Comparison of ENCODE assay signal across 16 cellular contexts in the genomic region with DNA sequence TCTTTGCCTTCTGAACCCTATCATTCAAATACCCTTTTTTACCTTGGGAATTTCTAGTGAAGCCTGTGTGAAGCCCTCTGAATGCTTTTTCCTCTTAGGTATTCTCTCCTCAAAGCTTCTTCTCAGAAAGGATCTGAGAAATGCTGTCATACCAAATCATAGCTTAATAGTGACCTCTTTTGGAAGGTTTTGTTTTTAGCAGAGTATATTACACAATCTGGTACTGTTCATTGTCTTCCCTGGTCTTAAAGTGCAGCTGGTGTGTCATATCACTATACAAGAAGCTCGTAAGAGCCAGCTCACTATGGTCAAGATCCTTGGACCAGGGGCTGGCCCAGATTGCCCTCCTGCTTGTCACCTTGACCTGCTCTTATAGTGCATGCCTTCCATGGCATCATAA.
A peak's percentile ranks its signal among the peaks of the same experiment; 100 is the strongest.
DNase-seq lines count a peak whose midpoint lies in the region; ATAC-seq and TF ChIP-seq lines count a peak whose summit lies in the region.
"Had no signal": no experiment of that assay in that cellular context is flagged by ENCODE, and none has a peak within 500 bp of the region (broad histone marks: within the 10 kb centered on the region; RNA-seq: fewer than 3 reads in every experiment).

No MANE protein-coding gene starts in this region.

- ATAC-seq in Right ventricle myocardium superior (ENCODE audit: poor library complexity) (peak; percentile 38), left cardiac atrium (no peak), GM21381 (IDR thresholded peaks at IDR 0.05; ENCODE audit: unreplicated experiment) (no peak), HG03460 (IDR thresholded peaks at IDR 0.05; ENCODE audit: unreplicated experiment) (no peak)
- ATAC-seq: activated T-cell treated with anti-CD3 and anti-CD28 coated beads, Interleukin-2, amount 50 U/mL, for 72 hours; stimulated activated memory B cell treated with anti-CD40 and anti-IgM and Interleukin-4, amounts not matched to agents 10 μg/mL and 1 μg/mL and 100 μg/mL, for 72 hours had no signal

- no peaks in the 10 kb centered on the region for H3K36me3 Mint-ChIP-seq in osteocyte (ENCODE audit: unreplicated experiment)
- H3K36me3 Mint-ChIP-seq: stimulated activated memory B cell treated with anti-CD40 and anti-IgM and Interleukin-4, amounts not matched to agents 10 μg/mL and 1 μg/mL and 100 μg/mL, for 72 hours had no signal

- no peaks in the 10 kb centered on the region for H3K36me3 ChIP-seq in spleen
- H3K36me3 ChIP-seq: BLaER1, SJSA1 had no signal

- no peak for DNase-seq in Right ventricle myocardium superior
- DNase-seq in left cardiac atrium, result no peak
- peak; percentile 6 for DNase-seq in NCI-H460 (ENCODE audit: extremely low read depth, low read depth)
- peak; percentile 15 for DNase-seq in epithelial cell of esophagus (ENCODE audit: low read depth)
- no peak for DNase-seq in spleen
- no peak for DNase-seq in osteocyte (ENCODE audit: extremely low spot score, unreplicated experiment)
- DNase-seq: activated T-cell treated with anti-CD3 and anti-CD28 coated beads, Interleukin-2, amount 50 U/mL, for 72 hours; mesendoderm; NCI-H446 treated with DMSO at 0.1 percent for 48 hours; stimulated activated CD4-positive, alpha-beta T cell treated with anti-CD3 and anti-CD28 coated beads, Interleukin-2, amount 100 ng/mL, for 48 hours had no signal

- TF ChIP-seq CTCF in epithelial cell of esophagus (IDR thresholded peaks at IDR 0.05; ENCODE audit: insufficient read depth, low read depth, low read length, missing control alignments) (no peak), spleen (IDR thresholded peaks at IDR 0.05 in 8 of 11, conservative IDR thresholded peaks at IDR 0.05 in 3 of 11) (no peak), osteocyte (IDR thresholded peaks at IDR 0.05) (no peak)

- H3K4me1 Mint-ChIP-seq in osteocyte (ENCODE audit: unreplicated experiment), result no peaks in the 10 kb centered on the region
- H3K4me1 Mint-ChIP-seq: stimulated activated memory B cell treated with anti-CD40 and anti-IgM and Interleukin-4, amounts not matched to agents 10 μg/mL and 1 μg/mL and 100 μg/mL, for 72 hours had no signal

- H3K4me3 Mint-ChIP-seq in osteocyte (ENCODE audit: unreplicated experiment), result no peak overlapping the region
- H3K4me3 Mint-ChIP-seq: activated T-cell treated with anti-CD3 and anti-CD28 coated beads, Interleukin-2, amount 50 U/mL, for 72 hours; stimulated activated memory B cell treated with anti-CD40 and anti-IgM and Interleukin-4, amounts not matched to agents 10 μg/mL and 1 μg/mL and 100 μg/mL, for 72 hours had no signal

- H3K4me3 ChIP-seq in epithelial cell of esophagus (ENCODE audit: low read length), result no peak overlapping the region
- no peak overlapping the region for H3K4me3 ChIP-seq in spleen
- H3K4me3 ChIP-seq: BLaER1, SJSA1 had no signal

- H3K27ac ChIP-seq in spleen, result no peak overlapping the region
- H3K27ac ChIP-seq: BLaER1, KMS-11, SJSA1 had no signal

- TF ChIP-seq POLR2A in spleen (IDR thresholded peaks at IDR 0.05), result no peak

- H3K9me3 Mint-ChIP-seq in osteocyte (ENCODE audit: unreplicated experiment), result no peaks in the 10 kb centered on the region
- H3K9me3 Mint-ChIP-seq: stimulated activated memory B cell treated with anti-CD40 and anti-IgM and Interleukin-4, amounts not matched to agents 10 μg/mL and 1 μg/mL and 100 μg/mL, for 72 hours had no signal

- no peaks in the 10 kb centered on the region for H3K4me1 ChIP-seq in spleen
- H3K4me1 ChIP-seq: BLaER1, SJSA1 had no signal

- no peak overlapping the region for H3K27ac Mint-ChIP-seq in osteocyte (ENCODE audit: unreplicated experiment)
- H3K27ac Mint-ChIP-seq: activated T-cell treated with anti-CD3 and anti-CD28 coated beads, Interleukin-2, amount 50 U/mL, for 72 hours; stimulated activated memory B cell treated with anti-CD40 and anti-IgM and Interleukin-4, amounts not matched to agents 10 μg/mL and 1 μg/mL and 100 μg/mL, for 72 hours had no signal

- no peaks in the 10 kb centered on the region for H3K27me3 ChIP-seq in spleen (replicated peaks in 1 of 7)
- H3K27me3 ChIP-seq: BLaER1, SJSA1 had no signal

- peaks cover 0 to 4% (median 0%) of the 10 kb centered on the region in 8 donors for H3K9me3 ChIP-seq in spleen
- H3K9me3 ChIP-seq: BLaER1, SJSA1 had no signal

- WGBS in spleen, 5 donors, result 47 to 72% (median 52%) methylated on average over 1 of the region's 1 CpG

- no peaks in the 10 kb centered on the region for H3K27me3 Mint-ChIP-seq in osteocyte (ENCODE audit: unreplicated experiment)
- H3K27me3 Mint-ChIP-seq: stimulated activated memory B cell treated with anti-CD40 and anti-IgM and Interleukin-4, amounts not matched to agents 10 μg/mL and 1 μg/mL and 100 μg/mL, for 72 hours had no signal

- intact Hi-C loops in Right ventricle myocardium superior (cut with DNase I) (no loop called here), left cardiac atrium (cut with DNase I) (no loop called here), spleen (cut with DNase I; ENCODE audit: low total_unique reads) (no loop called here)

Comparison
In these comparisons a context has a peak if more than half of its experiments do, and no peak if none do; other contexts are left out.
1. DNase-seq: peak in NCI-H460 (single experiment) and epithelial cell of esophagus (single experiment); none in Right ventricle myocardium superior (single experiment), left cardiac atrium (single experiment), spleen (single experiment) and osteocyte (single experiment).